ENCODE assay signal across 33 cellular contexts in genomic region chr21:40349591-40349990, GRCh38.
"Had no signal": no experiment of that assay in that cellular context is flagged by ENCODE, and none has a peak within 500 bp of the region (broad histone marks: within the 10 kb centered on the region; RNA-seq: fewer than 3 reads in every experiment).

No MANE protein-coding gene starts in this region.

- H3K27me3 ChIP-seq: adrenal gland, ascending aorta, body of pancreas, brain microvascular endothelial cell, breast epithelium, cardiac muscle cell had no signal

- DNase-seq: activated effector memory CD4-positive, alpha-beta T cell treated with anti-CD3 and anti-CD28 coated beads, Interleukin-2, amount 50 U/mL, for 16 hours; activated effector memory CD4-positive, alpha-beta T cell treated with Interleukin-2 at 50 U/mL for 16 hours; activated gamma-delta T cell; activated gamma-delta T cell treated with Interleukin-2 at 50 U/mL for 16 hours; activated naive CD4-positive, alpha-beta T cell; activated naive CD4-positive, alpha-beta T cell treated with anti-CD3 and anti-CD28 coated beads for 36 hours; activated naive CD4-positive, alpha-beta T cell treated with anti-CD3 and anti-CD28 coated beads, Interleukin-2, amount 10 ng/mL, durations not matched to agents 7 days and 5 days; activated naive CD4-positive, alpha-beta T cell treated with anti-CD3 and anti-CD28 coated beads, Interleukin-2, amount 50 U/mL, for 16 hours; activated naive CD4-positive, alpha-beta T cell treated with Interleukin-2 at 50 U/mL for 16 hours; activated naive CD8-positive, alpha-beta T cell treated with anti-CD3 and anti-CD28 coated beads for 36 hours; activated naive CD8-positive, alpha-beta T cell treated with anti-CD3 and anti-CD28 coated beads, Interleukin-2, amount 10 ng/mL, durations not matched to agents 7 days and 5 days; activated naive CD8-positive, alpha-beta T cell treated with anti-CD3 and anti-CD28 coated beads, Interleukin-2, amount 50 U/mL, for 24 hours; activated T-cell treated with anti-CD3 and anti-CD28 coated beads, Interleukin-2, amount 50 U/mL, for 24 hours; activated T-cell treated with anti-CD3 and anti-CD28 coated beads, Interleukin-2, amount 50 U/mL, for 4 hours; activated T-cell treated with anti-CD3 and anti-CD28 coated beads, Interleukin-2, amount 50 U/mL, for 48 hours; activated T-cell treated with anti-CD3 and anti-CD28 coated beads, Interleukin-2, amount 50 U/mL, for 72 hours; adrenal gland; amniotic stem cell; amygdala; anterior cingulate cortex; aorta; body of pancreas; brain microvascular endothelial cell; caudate nucleus; central memory CD4-positive, alpha-beta T cell; cerebellar nuclear complex had no signal

- H3K4me1 ChIP-seq: adrenal gland, ascending aorta, body of pancreas, breast epithelium had no signal

- H3K27ac ChIP-seq: adrenal gland, ascending aorta, body of pancreas, brain microvascular endothelial cell, breast epithelium, cardiac muscle cell had no signal

- FAIRE-seq: astrocyte, bronchial epithelial cell had no signal

- H3K4me3 ChIP-seq: adrenal gland, ascending aorta, body of pancreas, breast epithelium, cardiac muscle cell had no signal

- ATAC-seq: activated naive CD4-positive, alpha-beta T cell treated with anti-CD3 and anti-CD28 coated beads, Interleukin-2, amount 50 U/mL, for 72 hours; activated naive CD8-positive, alpha-beta T cell treated with anti-CD3 and anti-CD28 coated beads, Interleukin-2, amount 50 U/mL, for 24 hours; activated T-cell treated with anti-CD3 and anti-CD28 coated beads, Interleukin-2, amount 50 U/mL, for 4 hours; activated T-cell treated with anti-CD3 and anti-CD28 coated beads, Interleukin-2, amount 50 U/mL, for 72 hours; activated T-helper 17 cell treated with anti-CD3 and anti-CD28 coated beads, Interleukin-2, amount 50 U/mL, for 72 hours; body of pancreas had no signal

- H3K9me3 ChIP-seq: adrenal gland, ascending aorta, body of pancreas, breast epithelium had no signal

- H3K36me3 ChIP-seq: adrenal gland, ascending aorta, brain microvascular endothelial cell, breast epithelium, cardiac muscle cell had no signal
